In genomic region chr2:155026646-155027045, GRCh38 we compare ENCODE assay signal across 29 cellular contexts.
"Had no signal": no experiment of that assay in that cellular context is flagged by ENCODE, and none has a peak within 500 bp of the region (broad histone marks: within the 10 kb centered on the region; RNA-seq: fewer than 3 reads in every experiment).

No MANE protein-coding gene starts in this region.

- H3K4me2 ChIP-seq: SK-N-SH had no signal

- H3K9me3 ChIP-seq: colonic mucosa, SJCRH30, SK-N-SH had no signal

- H3K4me1 ChIP-seq: colonic mucosa, SJCRH30 had no signal

- FAIRE-seq: astrocyte had no signal

- ATAC-seq: activated T-helper 17 cell treated with anti-CD3 and anti-CD28 coated beads, Interleukin-2, amount 50 U/mL, for 72 hours; Panc1 had no signal

- H3K27ac ChIP-seq: colonic mucosa, RWPE1, SJCRH30, VCaP had no signal

- DNase-seq: activated CD4-positive, alpha-beta memory T cell treated with anti-CD3 and anti-CD28 coated beads for 36 hours; activated CD4-positive, alpha-beta T cell treated with anti-CD3 and anti-CD28 coated beads, Interleukin-2, amount 10 ng/mL, durations not matched to agents 7 days and 5 days; activated CD4-positive, CD25-positive, alpha-beta regulatory T cell; activated CD8-positive, alpha-beta memory T cell treated with anti-CD3 and anti-CD28 coated beads for 24 hours; activated gamma-delta T cell; activated naive CD4-positive, alpha-beta T cell treated with anti-CD3 and anti-CD28 coated beads for 36 hours; activated T-cell treated with anti-CD3 and anti-CD28 coated beads for 4 hours; activated T-cell treated with anti-CD3 and anti-CD28 coated beads, Interleukin-2, amount 50 U/mL, for 48 hours; amygdala; colonic mucosa; Kasumi-1; KBM-7; NCI-H1048; NCI-H1436; NCI-H1930; NCI-H2227 treated with DMSO at 0.1 percent for 48 hours; NCI-H510A; NCI-H526 treated with DMSO at 0.1 percent for 48 hours; NCI-H82; OCI-M1; Right ventricle myocardium superior; SJCRH30; SK-N-SH; T-helper 1 cell had no signal

- H3K36me3 ChIP-seq: colonic mucosa, SJCRH30 had no signal

- H3K27me3 ChIP-seq: colonic mucosa, SJCRH30 had no signal

- H3K9ac ChIP-seq: SK-N-SH had no signal

- H3K4me3 ChIP-seq: colonic mucosa, SJCRH30 had no signal
